Comparison of ENCODE assay signal across 1 cellular context in the genomic region with DNA sequence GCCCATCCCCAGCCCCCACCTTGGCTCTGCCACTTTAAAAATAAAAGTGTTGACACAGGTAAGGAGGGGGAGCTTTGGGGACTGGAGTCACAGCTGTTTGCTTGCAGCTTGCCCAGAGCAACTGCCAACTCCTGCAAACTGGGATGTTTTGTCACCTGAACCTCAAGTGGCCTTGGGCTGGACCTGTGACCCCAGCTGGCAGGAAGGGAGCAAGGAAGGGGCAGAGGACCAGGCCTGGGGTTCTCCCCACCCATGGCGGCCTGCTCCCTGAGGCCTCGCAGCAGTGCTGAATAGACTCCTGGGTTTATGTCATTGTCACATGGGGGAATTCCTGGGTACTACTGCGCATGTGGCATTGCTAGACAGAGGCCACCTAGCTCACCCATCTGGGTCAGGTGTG.
TF ChIP-seq lines count a peak whose summit lies in the region.

No MANE protein-coding gene starts in this region.

TF ChIP-seq in HepG2, 621 proteins besides CTCF, POLR2A, EP300 and RAD21 (continued from another document):
- TF ChIP-seq PHF8 (CRISPR knock-in tag; IDR thresholded peaks at IDR 0.05): no peak
